In the genomic region with DNA sequence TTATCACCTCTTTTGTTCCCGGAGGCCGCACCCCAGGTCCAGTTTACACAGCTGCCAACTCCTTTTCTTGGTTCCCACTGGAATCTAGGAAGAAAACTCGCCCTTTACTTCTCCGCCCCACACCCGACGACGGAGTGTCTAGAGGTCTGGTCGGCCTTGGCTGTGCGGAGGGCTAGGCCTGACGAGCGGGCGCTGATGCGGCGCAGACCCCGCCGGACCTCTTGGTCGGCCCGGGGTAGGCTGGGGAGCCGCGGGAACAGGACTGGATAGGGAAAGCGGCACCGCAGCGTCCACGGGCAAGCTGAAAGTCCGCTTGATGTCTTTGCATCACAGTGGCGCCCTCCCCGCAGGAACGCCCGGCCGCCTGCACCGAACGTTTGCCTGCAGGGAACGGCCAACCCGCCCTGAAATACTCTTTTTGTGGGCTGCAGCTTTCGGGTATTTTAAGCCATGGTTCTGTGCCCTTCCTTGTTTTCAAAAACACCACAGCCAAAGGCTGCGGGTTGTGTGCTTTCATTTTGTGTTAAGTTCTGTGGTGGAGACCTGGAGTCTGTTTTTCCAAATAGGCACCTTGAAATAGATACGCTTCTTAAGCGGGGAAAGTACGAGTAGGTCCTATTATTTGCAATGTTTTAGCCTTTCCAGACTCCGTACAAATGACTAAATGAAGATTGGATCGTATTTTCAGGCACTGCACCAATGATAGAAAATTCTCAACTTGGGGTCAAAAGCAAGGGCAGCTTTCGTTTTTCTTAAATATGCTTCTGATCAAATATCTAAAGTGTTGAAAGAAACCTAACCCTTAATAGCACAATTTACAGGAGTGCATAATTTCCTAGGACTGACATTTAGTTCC, we compare ENCODE assay signal across 7 cellular contexts. TPM values are rescaled to one million over a fixed set of nuclear protein-coding genes. Genes with fewer than 3 reads are reported as not detected.
DNase-seq lines count a peak whose midpoint lies in the region; ATAC-seq and TF ChIP-seq lines count a peak whose summit lies in the region.

No MANE protein-coding gene starts in this region.

- intact Hi-C loops in dorsolateral prefrontal cortex (cut with DNase I) = loop anchor here (1.0 to 5.0 kb wide), 3 partner anchors 49 to 106 kb away; a partner anchor contains a TSS
- intact Hi-C loops in right lobe of liver (cut with DNase I) = no loop called here

- ATAC-seq in GM18498 (IDR thresholded peaks at IDR 0.05; ENCODE audit: unreplicated experiment) (peak; percentile 25), right lobe of liver (peak; percentile 50 to 62 (median 60))
- peak; percentile 4 to 11 for ATAC-seq in activated CD4-positive, CD25-positive, alpha-beta regulatory T cell treated with anti-CD3 and anti-CD28 coated beads, Interleukin-2, amount 50 U/mL, for 24 hours

- POLR2A ChIA-PET in HEK293T (lab: Yijun Ruan, JAX) = interaction anchor here (0.7 to 2.8 kb wide), 15 partner anchors 9 to 77 kb away, joined by 3 to 35 read pairs (median 3); a partner anchor contains a TSS

- under 1% methylated on average over 14 of the region's 42 CpGs for WGBS in right lobe of liver (ENCODE audit: insufficient coverage, low coverage, low lambda C conversion rate, missing lambda C conversion rate)

- peaks cover 0 to 17% (median 4%) of the 10 kb centered on the region in 4 donors for H3K4me1 ChIP-seq in right lobe of liver

- H3K27me3 ChIP-seq in dorsolateral prefrontal cortex (no peaks in the 10 kb centered on the region), right lobe of liver (no peaks in the 10 kb centered on the region)

- peak overlapping the region; percentile 94 to 100 (median 99) for H3K27ac ChIP-seq in dorsolateral prefrontal cortex
- peak overlapping the region; percentile 82 to 97 (median 89) for H3K27ac ChIP-seq in right lobe of liver

- CTCF ChIA-PET in HEK293T (lab: Yijun Ruan, JAX) = interaction anchor here (0.7 to 1.2 kb wide), 2 partner anchors 66 to 68 kb away, joined by 3 to 4 read pairs; no protein-coding TSS in a partner anchor

- TF ChIP-seq POLR2A in right lobe of liver (IDR thresholded peaks at IDR 0.05) = no peak

- peak overlapping the region; percentile 50 to 98 (median 86) for H3K4me3 ChIP-seq in dorsolateral prefrontal cortex
- H3K4me3 ChIP-seq in right lobe of liver = peak overlapping the region; percentile 77 to 83 (median 78)

- TF ChIP-seq CTCF in dorsolateral prefrontal cortex (IDR thresholded peaks at IDR 0.05 in 54 of 56, conservative IDR thresholded peaks at IDR 0.05 in 2 of 56; ENCODE audit: low read depth in 1 of 56, partially characterized antibody in 56 of 56) (peak in 19 of 56 donors; percentile 5 to 40 (median 23)), right lobe of liver (IDR thresholded peaks at IDR 0.05) (no peak)

- peaks cover 0 to 18% (median 8%) of the 10 kb centered on the region in 4 donors for H3K36me3 ChIP-seq in right lobe of liver

- H3K9me3 ChIP-seq in right lobe of liver = no peaks in the 10 kb centered on the region

- DNase-seq in HEK293T (ENCODE audit: extremely low spot score) (peak; percentile 47), MV-4-11 (lab: John Stamatoyannopoulos, UW) (peak; percentile 48), dorsolateral prefrontal cortex (peak; percentile 56 to 80 (median 72)), right lobe of liver (peak; percentile 70 to 84 (median 75))
- peak; percentile 25 for DNase-seq in stimulated activated CD8-positive, alpha-beta memory T cell treated with anti-CD3 and anti-CD28 coated beads, Interleukin-12 subunit alpha, Interleukin-12 subunit beta, amount 100 ng/mL, for 4 hours (ENCODE audit: low read depth)

TF ChIP-seq in HEK293T, 16 proteins besides CTCF, POLR2A, EP300 and RAD21:
- TF ChIP-seq FOXK2 (IDR thresholded peaks at IDR 0.05) = no peak
- TF ChIP-seq SP1 (IDR thresholded peaks at IDR 0.05) = no peak
- no peak for TF ChIP-seq CTBP1 (IDR thresholded peaks at IDR 0.05; ENCODE audit: borderline replicate concordance)
- no peak for TF ChIP-seq LEF1 (IDR thresholded peaks at IDR 0.05; ENCODE audit: borderline replicate concordance)
- no peak for TF ChIP-seq HDGF (IDR thresholded peaks at IDR 0.05; ENCODE audit: borderline replicate concordance)
- no peak for TF ChIP-seq BHLHE40 (IDR thresholded peaks at IDR 0.05; ENCODE audit: borderline replicate concordance)
- TF ChIP-seq FOXA1 (IDR thresholded peaks at IDR 0.05) = no peak
- no peak for TF ChIP-seq TARDBP (IDR thresholded peaks at IDR 0.05)

RNA-seq across cellular contexts. Expression of a gene that starts 0.9 kb away (rescaled TPM):
- total RNA-seq in dorsolateral prefrontal cortex (100 to 1,000 TPM in 1 of 120 experiments, 10 to 100 TPM in 119; 45.9 to 102 (median 63.1) TPM), right lobe of liver (10 to 100 TPM in 2 of 6 experiments, 1 to 10 TPM in 4; 7.0 to 11.7 (median 8.7) TPM)

RNA-seq across cellular contexts. Expression of a gene that starts 50.0 kb away (rescaled TPM):
- total RNA-seq in dorsolateral prefrontal cortex = 100 to 1,000 TPM; 452 to 826 (median 596) TPM
- total RNA-seq in right lobe of liver = 100 to 1,000 TPM; 229 to 373 (median 302) TPM

Comparison
In these comparisons a context has a peak if more than half of its experiments do, and no peak if none do; other contexts are left out.
1. Peak in every context shown above with its lines: DNase-seq, ATAC-seq, H3K4me3 ChIP-seq and H3K27ac ChIP-seq.
2. ATAC-seq: peak in every context shown above with its lines; median percentile 60 in right lobe of liver; 25 in GM18498; 8 in activated CD4-positive, CD25-positive, alpha-beta regulatory T cell treated with anti-CD3 and anti-CD28 coated beads, Interleukin-2, amount 50 U/mL, for 24 hours.
3. DNase-seq: peak in every context shown above with its lines; median percentile 75 in right lobe of liver; 72 in dorsolateral prefrontal cortex; 48 in MV-4-11; 47 in HEK293T; 25 in stimulated activated CD8-positive, alpha-beta memory T cell treated with anti-CD3 and anti-CD28 coated beads, Interleukin-12 subunit alpha, Interleukin-12 subunit beta, amount 100 ng/mL, for 4 hours.
4. intact Hi-C loops: an anchor here in dorsolateral prefrontal cortex (1.0 to 5.0 kb wide); none called in right lobe of liver.